ENCODE assay signal across 25 cellular contexts in genomic region chr1:41859686-41860085, GRCh38. TPM values are rescaled to one million over a fixed set of nuclear protein-coding genes. Genes with fewer than 3 reads are reported as not detected.
DNase-seq lines count a peak whose midpoint lies in the region; TF ChIP-seq lines count a peak whose summit lies in the region.
"Had no signal": no experiment of that assay in that cellular context is flagged by ENCODE, and none has a peak within 500 bp of the region (broad histone marks: within the 10 kb centered on the region; RNA-seq: fewer than 3 reads in every experiment).

No MANE protein-coding gene starts in this region.

- no peaks in the 10 kb centered on the region for H3K27me3 Mint-ChIP-seq in activated naive CD4-positive, alpha-beta T cell treated with anti-CD3 and anti-CD28 coated beads, Interleukin-2, amount 50 U/mL, for 24 hours
- H3K27me3 Mint-ChIP-seq in brain = no peaks in the 10 kb centered on the region
- H3K27me3 Mint-ChIP-seq: effector memory CD8-positive, alpha-beta T cell had no signal

- DNase-seq in activated naive CD4-positive, alpha-beta T cell (lab: John Stamatoyannopoulos, UW) = no peak
- peak; percentile 82 for DNase-seq in NOMO-1 treated with DMSO at 0.1 percent for 48 hours (lab: John Stamatoyannopoulos, UW; ENCODE audit: unreplicated experiment)
- DNase-seq in colonic mucosa = no peak
- no peak for DNase-seq in NCI-H2107 (lab: John Stamatoyannopoulos, UW)
- DNase-seq in hepatic stellate cell (ENCODE audit: low spot score) = no peak
- no peak for DNase-seq in HEK293T (ENCODE audit: extremely low spot score)
- DNase-seq: activated CD4-positive, alpha-beta T cell treated with anti-CD3 and anti-CD28 coated beads for 48 hours; activated CD8-positive, alpha-beta memory T cell treated with anti-CD3 and anti-CD28 coated beads for 24 hours; activated naive CD4-positive, alpha-beta T cell treated with anti-CD3 and anti-CD28 coated beads for 36 hours; activated T-cell treated with anti-CD3 and anti-CD28 coated beads, Interleukin-2, amount 50 U/mL, for 4 hours; effector memory CD8-positive, alpha-beta T cell; erythroblast; glutamatergic neuron; IMR-90; islet precursor cell; left ventricle myocardium superior; NK-92 treated with Interleukin-12 subunit alpha and Interleukin-12 subunit beta, amount 100 ng/mL, for 24 hours; ovary; small intestine; stimulated activated CD8-positive, alpha-beta memory T cell treated with anti-CD3 and anti-CD28 coated beads, Interleukin-4, amount 100 ng/mL, for 48 hours; tibial artery had no signal

- no peak overlapping the region for H3K4me3 Mint-ChIP-seq in activated naive CD4-positive, alpha-beta T cell treated with anti-CD3 and anti-CD28 coated beads, Interleukin-2, amount 50 U/mL, for 24 hours
- no peak overlapping the region for H3K4me3 Mint-ChIP-seq in brain
- H3K4me3 Mint-ChIP-seq: activated naive CD4-positive, alpha-beta T cell treated with anti-CD3 and anti-CD28 coated beads for 36 hours; activated T-cell treated with anti-CD3 and anti-CD28 coated beads, Interleukin-2, amount 50 U/mL, for 4 hours; effector memory CD8-positive, alpha-beta T cell; nephron had no signal

- no peak overlapping the region for H3K4me3 ChIP-seq in colonic mucosa
- H3K4me3 ChIP-seq: coronary artery, ovary, tibial artery had no signal

- H3K4me1 Mint-ChIP-seq in activated naive CD4-positive, alpha-beta T cell treated with anti-CD3 and anti-CD28 coated beads, Interleukin-2, amount 50 U/mL, for 24 hours = peaks cover 39% of the 10 kb centered on the region
- H3K4me1 Mint-ChIP-seq in brain = peaks cover 44% of the 10 kb centered on the region

- CTCF ChIA-PET in HEK293T (lab: Yijun Ruan, JAX) = no interaction called here

- H3K27ac Mint-ChIP-seq in activated naive CD4-positive, alpha-beta T cell treated with anti-CD3 and anti-CD28 coated beads, Interleukin-2, amount 50 U/mL, for 24 hours = peak overlapping the region; percentile 15
- H3K27ac Mint-ChIP-seq in brain = peak overlapping the region in 3 of 5 experiments; percentile 6 to 88 (median 36)
- H3K27ac Mint-ChIP-seq: activated naive CD4-positive, alpha-beta T cell treated with anti-CD3 and anti-CD28 coated beads for 36 hours; effector memory CD8-positive, alpha-beta T cell had no signal

- peaks cover 10% of the 10 kb centered on the region for H3K36me3 Mint-ChIP-seq in activated naive CD4-positive, alpha-beta T cell treated with anti-CD3 and anti-CD28 coated beads, Interleukin-2, amount 50 U/mL, for 24 hours
- no peaks in the 10 kb centered on the region for H3K36me3 Mint-ChIP-seq in brain

- H3K9me3 ChIP-seq in colonic mucosa = no peaks in the 10 kb centered on the region
- H3K9me3 ChIP-seq: ovary, tibial artery had no signal

- no peak overlapping the region for H3K9ac ChIP-seq in colonic mucosa (ENCODE audit: low read depth in 2 of 2, low read length in 2 of 2)

- H3K27me3 ChIP-seq in colonic mucosa = no peaks in the 10 kb centered on the region
- H3K27me3 ChIP-seq: ovary, tibial artery had no signal

- POLR2A ChIA-PET in HEK293T (lab: Yijun Ruan, JAX) = no interaction called here

- no peak overlapping the region for H3K27ac ChIP-seq in colonic mucosa
- H3K27ac ChIP-seq: coronary artery, ovary, tibial artery had no signal

- intact Hi-C loops in colonic mucosa (cut with DNase I) = no loop called here

- H3K36me3 ChIP-seq in colonic mucosa = no peaks in the 10 kb centered on the region
- H3K36me3 ChIP-seq: ovary, tibial artery had no signal

- TF ChIP-seq CTCF in brain (conservative IDR thresholded peaks at IDR 0.05) (no peak), colonic mucosa (IDR thresholded peaks at IDR 0.05) (no peak)

- no peaks in the 10 kb centered on the region for H3K9me3 Mint-ChIP-seq in activated naive CD4-positive, alpha-beta T cell treated with anti-CD3 and anti-CD28 coated beads, Interleukin-2, amount 50 U/mL, for 24 hours
- H3K9me3 Mint-ChIP-seq in brain = peaks cover 0 to 4% (median 0%) of the 10 kb centered on the region in 5 experiments
- H3K9me3 Mint-ChIP-seq: activated T-cell treated with anti-CD3 and anti-CD28 coated beads, Interleukin-2, amount 50 U/mL, for 4 hours had no signal

- no peaks in the 10 kb centered on the region for H3K4me1 ChIP-seq in colonic mucosa

TF ChIP-seq in HEK293T, 16 proteins besides CTCF, POLR2A, EP300 and RAD21:
- TF ChIP-seq ZNF384 (IDR thresholded peaks at IDR 0.05) (no peak), CTBP1 (IDR thresholded peaks at IDR 0.05; ENCODE audit: borderline replicate concordance) (no peak), NFRKB (IDR thresholded peaks at IDR 0.05) (no peak), L3MBTL2 (conservative IDR thresholded peaks at IDR 0.05) (no peak), FOXA1 (IDR thresholded peaks at IDR 0.05) (no peak), PKNOX1 (IDR thresholded peaks at IDR 0.05) (no peak), BHLHE40 (IDR thresholded peaks at IDR 0.05; ENCODE audit: borderline replicate concordance) (no peak)
TF ChIP-seq in HEK293T: peak in this region for 0.

RNA-seq across cellular contexts. Expression of gene HIVEP3, which starts 59.0 kb away (rescaled TPM):
- 5.4 TPM for polyA plus RNA-seq in brain (ENCODE audit: insufficient read depth, low read depth, low replicate concordance)
- total RNA-seq in colonic mucosa = 1 to 10 TPM; 1.9 to 3.3 TPM
